ENCODE assay signal across 21 cellular contexts in the genomic region with DNA sequence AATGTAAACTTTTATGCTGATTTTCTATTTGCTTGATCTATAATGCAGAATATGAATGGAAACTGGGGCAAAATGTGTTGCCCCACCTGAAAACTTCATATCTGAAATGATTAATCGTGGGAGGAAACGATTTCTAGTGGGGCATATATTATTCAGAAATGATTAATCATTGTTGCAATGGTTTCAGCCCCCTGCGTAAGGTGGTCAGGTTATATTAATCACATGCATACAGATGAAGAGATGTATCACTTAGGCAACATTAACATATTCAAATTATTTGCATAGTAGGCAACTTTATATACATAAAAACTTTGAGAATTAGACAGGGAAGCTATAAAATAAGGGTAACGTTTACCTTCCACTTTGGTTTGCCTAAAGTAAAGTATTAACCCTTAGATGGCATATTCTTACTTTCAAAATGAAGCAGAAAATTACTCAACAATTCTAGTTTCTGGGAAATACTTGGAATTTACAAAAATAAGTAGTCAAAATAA. TPM values are rescaled to one million over a fixed set of nuclear protein-coding genes. Genes with fewer than 3 reads are reported as not detected.
DNase-seq lines count a peak whose midpoint lies in the region; FAIRE-seq and TF ChIP-seq lines count a peak whose summit lies in the region.
"Had no signal": no experiment of that assay in that cellular context is flagged by ENCODE, and none has a peak within 500 bp of the region (broad histone marks: within the 10 kb centered on the region; RNA-seq: fewer than 3 reads in every experiment).

No MANE protein-coding gene starts in this region.

- no peaks in the 10 kb centered on the region for H3K79me2 ChIP-seq in osteoblast (ENCODE audit: insufficient read depth, low read length)

- peak; percentile 41 for FAIRE-seq in islet of Langerhans (lab: Jason Lieb, UNC)
- FAIRE-seq: A204.1, G401.6, HepG2 had no signal

- no peaks in the 10 kb centered on the region for H3K9me3 ChIP-seq in osteoblast (ENCODE audit: low read depth, low read length)
- H3K9me3 ChIP-seq: Caco-2 had no signal

- H3K4me2 ChIP-seq in osteoblast (ENCODE audit: insufficient read depth, low read length): no peak overlapping the region

- TF ChIP-seq CTCF in osteoblast (IDR thresholded peaks at IDR 0.05; ENCODE audit: extremely low read depth, low read depth, low read length): no peak

- H3K4me1 ChIP-seq in osteoblast (ENCODE audit: insufficient read depth, low read length): no peaks in the 10 kb centered on the region
- H3K4me1 ChIP-seq: Caco-2 had no signal

- intact Hi-C loops in activated CD4-positive, alpha-beta T cell treated with anti-CD3 and anti-CD28 coated beads, Interleukin-2, amount 10 ng/mL, durations not matched to agents 24 days and 14 days (cut with micrococcal nuclease): no loop called here

- no peaks in the 10 kb centered on the region for H4K20me1 ChIP-seq in osteoblast (ENCODE audit: insufficient read depth, low read length)

- H3K4me3 ChIP-seq in osteoblast (ENCODE audit: insufficient read depth, low read length): no peak overlapping the region

- peaks cover 59% of the 10 kb centered on the region for H3K36me3 ChIP-seq in osteoblast (ENCODE audit: insufficient read depth, low read length)

- H2AFZ ChIP-seq in osteoblast (ENCODE audit: low read length): no peak overlapping the region

- H3K9me3 Mint-ChIP-seq in activated CD4-positive, alpha-beta T cell treated with anti-CD3 and anti-CD28 coated beads, Interleukin-2, amount 10 ng/mL, durations not matched to agents 24 days and 14 days: no peaks in the 10 kb centered on the region
- H3K9me3 Mint-ChIP-seq: CD4-positive, alpha-beta T cell; H9 had no signal

- H3K27me3 ChIP-seq in osteoblast (ENCODE audit: insufficient read depth, low read length): no peaks in the 10 kb centered on the region

- H3K27ac ChIP-seq in osteoblast (ENCODE audit: low read depth, low read length): no peak overlapping the region

- no peaks in the 10 kb centered on the region for H3K27me3 Mint-ChIP-seq in activated CD4-positive, alpha-beta T cell treated with anti-CD3 and anti-CD28 coated beads, Interleukin-2, amount 10 ng/mL, durations not matched to agents 24 days and 14 days
- H3K27me3 Mint-ChIP-seq: CD4-positive, alpha-beta T cell had no signal

- peak; percentile 7 for DNase-seq in activated CD4-positive, alpha-beta T cell treated with anti-CD3 and anti-CD28 coated beads, Interleukin-2, amount 10 ng/mL, durations not matched to agents 24 days and 14 days
- no peak for DNase-seq in activated CD4-positive, alpha-beta T cell treated with anti-CD3 and anti-CD28 coated beads, Interleukin-2, amount 50 U/mL, for 48 hours
- DNase-seq in stimulated activated CD4-positive, alpha-beta T cell treated with anti-CD3 and anti-CD28 coated beads, Interleukin-4, amount 100 ng/mL, for 24 hours: peak; percentile 9
- DNase-seq in stimulated activated CD4-positive, alpha-beta T cell treated with anti-CD3 and anti-CD28 coated beads, Interleukin-4, amount 100 ng/mL, for 4 hours: no peak
- no peak for DNase-seq in NCI-H128 (lab: John Stamatoyannopoulos, UW; ENCODE audit: unreplicated experiment)
- DNase-seq in osteoblast (ENCODE audit: insufficient read length, low spot score, missing footprints): no peak
- DNase-seq: Caco-2; CD4-positive, alpha-beta T cell; H9; KG1; NCI-H1105 treated with DMSO at 0.1 percent for 48 hours; NCI-H1694 treated with DMSO at 0.1 percent for 48 hours; NCI-H2107; NCI-H2227 treated with DMSO at 0.1 percent for 48 hours; NCI-H510A treated with DMSO at 0.1 percent for 48 hours; PC-3; RPMI8226 had no signal

- no peak overlapping the region for H3K27ac Mint-ChIP-seq in activated CD4-positive, alpha-beta T cell treated with anti-CD3 and anti-CD28 coated beads, Interleukin-2, amount 10 ng/mL, durations not matched to agents 24 days and 14 days
- H3K27ac Mint-ChIP-seq: H9 had no signal

- peaks cover 7% of the 10 kb centered on the region for H3K4me1 Mint-ChIP-seq in activated CD4-positive, alpha-beta T cell treated with anti-CD3 and anti-CD28 coated beads, Interleukin-2, amount 10 ng/mL, durations not matched to agents 24 days and 14 days
- H3K4me1 Mint-ChIP-seq: H9 had no signal

- H3K4me3 Mint-ChIP-seq in activated CD4-positive, alpha-beta T cell treated with anti-CD3 and anti-CD28 coated beads, Interleukin-2, amount 10 ng/mL, durations not matched to agents 24 days and 14 days: no peak overlapping the region
- H3K4me3 Mint-ChIP-seq: CD4-positive, alpha-beta T cell; H9 had no signal

- peaks cover 47% of the 10 kb centered on the region for H3K36me3 Mint-ChIP-seq in activated CD4-positive, alpha-beta T cell treated with anti-CD3 and anti-CD28 coated beads, Interleukin-2, amount 10 ng/mL, durations not matched to agents 24 days and 14 days (ENCODE audit: low read depth)

RNA-seq across cellular contexts. Expression of a gene that starts 49.8 kb away (rescaled TPM):
- 8.6 and 9.2 TPM in 2 replicates for total RNA-seq in activated CD4-positive, alpha-beta T cell treated with anti-CD3 and anti-CD28 coated beads, Interleukin-2, amount 10 ng/mL, durations not matched to agents 24 days and 14 days
- 4.4 and 4.7 TPM in 2 replicates for total RNA-seq in osteoblast

Comparison
In these comparisons a context has a peak if more than half of its experiments do, and no peak if none do; other contexts are left out.
1. DNase-seq: peak in activated CD4-positive, alpha-beta T cell treated with anti-CD3 and anti-CD28 coated beads, Interleukin-2, amount 10 ng/mL, durations not matched to agents 24 days and 14 days (single experiment) and stimulated activated CD4-positive, alpha-beta T cell treated with anti-CD3 and anti-CD28 coated beads, Interleukin-4, amount 100 ng/mL, for 24 hours (single experiment); none in activated CD4-positive, alpha-beta T cell treated with anti-CD3 and anti-CD28 coated beads, Interleukin-2, amount 50 U/mL, for 48 hours (0 of 2), stimulated activated CD4-positive, alpha-beta T cell treated with anti-CD3 and anti-CD28 coated beads, Interleukin-4, amount 100 ng/mL, for 4 hours (0 of 2), NCI-H128 (single experiment) and osteoblast (single experiment).